In the genomic region with DNA sequence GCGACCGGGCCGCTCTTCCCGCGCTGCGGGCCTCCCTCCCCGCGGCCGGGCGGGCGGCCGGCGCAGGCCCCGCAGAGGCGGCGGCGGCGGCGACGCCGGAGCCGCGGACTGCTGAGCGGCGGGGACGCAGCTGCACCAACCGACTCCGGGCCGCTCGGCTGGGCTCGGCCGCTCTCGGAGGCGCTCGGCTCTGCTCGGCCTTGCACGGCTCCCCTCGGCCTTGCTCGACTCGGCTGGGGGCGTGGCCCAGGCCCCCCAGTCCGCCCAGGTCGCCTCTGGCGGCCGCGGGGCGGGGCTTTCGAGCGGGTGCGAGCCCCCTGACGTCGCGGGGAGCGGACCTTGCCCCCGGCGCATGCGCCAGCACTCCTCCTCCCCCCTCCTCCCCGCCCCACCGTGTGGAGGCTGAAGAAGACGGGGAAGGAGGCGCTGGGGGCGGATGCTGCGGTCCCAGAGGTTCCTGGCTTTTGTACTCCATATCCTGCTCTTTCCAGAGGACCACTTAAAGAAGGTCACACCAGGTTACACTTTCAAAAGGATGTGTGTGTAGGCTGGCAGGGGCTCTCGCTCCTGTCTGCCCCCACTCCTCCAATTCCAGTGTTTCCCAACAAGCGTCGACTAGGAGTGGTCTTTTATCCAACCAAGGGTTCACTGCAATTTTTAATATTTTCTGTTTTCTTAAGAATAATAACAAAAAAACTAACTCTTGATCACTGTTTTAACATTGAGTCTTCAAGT, we compare ENCODE assay signal across 8 cellular contexts. TPM values are rescaled to one million over a fixed set of nuclear protein-coding genes. Genes with fewer than 3 reads are reported as not detected.
A peak's percentile ranks its signal among the peaks of the same experiment; 100 is the strongest.
DNase-seq lines count a peak whose midpoint lies in the region; ATAC-seq and TF ChIP-seq lines count a peak whose summit lies in the region.

A gene with protein sequence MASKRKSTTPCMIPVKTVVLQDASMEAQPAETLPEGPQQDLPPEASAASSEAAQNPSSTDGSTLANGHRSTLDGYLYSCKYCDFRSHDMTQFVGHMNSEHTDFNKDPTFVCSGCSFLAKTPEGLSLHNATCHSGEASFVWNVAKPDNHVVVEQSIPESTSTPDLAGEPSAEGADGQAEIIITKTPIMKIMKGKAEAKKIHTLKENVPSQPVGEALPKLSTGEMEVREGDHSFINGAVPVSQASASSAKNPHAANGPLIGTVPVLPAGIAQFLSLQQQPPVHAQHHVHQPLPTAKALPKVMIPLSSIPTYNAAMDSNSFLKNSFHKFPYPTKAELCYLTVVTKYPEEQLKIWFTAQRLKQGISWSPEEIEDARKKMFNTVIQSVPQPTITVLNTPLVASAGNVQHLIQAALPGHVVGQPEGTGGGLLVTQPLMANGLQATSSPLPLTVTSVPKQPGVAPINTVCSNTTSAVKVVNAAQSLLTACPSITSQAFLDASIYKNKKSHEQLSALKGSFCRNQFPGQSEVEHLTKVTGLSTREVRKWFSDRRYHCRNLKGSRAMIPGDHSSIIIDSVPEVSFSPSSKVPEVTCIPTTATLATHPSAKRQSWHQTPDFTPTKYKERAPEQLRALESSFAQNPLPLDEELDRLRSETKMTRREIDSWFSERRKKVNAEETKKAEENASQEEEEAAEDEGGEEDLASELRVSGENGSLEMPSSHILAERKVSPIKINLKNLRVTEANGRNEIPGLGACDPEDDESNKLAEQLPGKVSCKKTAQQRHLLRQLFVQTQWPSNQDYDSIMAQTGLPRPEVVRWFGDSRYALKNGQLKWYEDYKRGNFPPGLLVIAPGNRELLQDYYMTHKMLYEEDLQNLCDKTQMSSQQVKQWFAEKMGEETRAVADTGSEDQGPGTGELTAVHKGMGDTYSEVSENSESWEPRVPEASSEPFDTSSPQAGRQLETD (minus strand): TSS at position 196 of the 735 bp plus-strand sequence. CDS start 112,815 bp downstream, outside the sequence.

- H3K9me3 ChIP-seq in BE2C, result no peaks in the 10 kb centered on the region

- no peaks in the 10 kb centered on the region for H3K4me1 ChIP-seq in BE2C

- peak within 1 kb of the TSS; percentile 92 for H3K27ac ChIP-seq in cingulate gyrus (ENCODE audit: low read depth, low read length)

- no peak for TF ChIP-seq CTCF in BE2C (IDR thresholded peaks at IDR 0.05; ENCODE audit: low read depth, low read length)

- peak within 1 kb of the TSS; percentile 77 for H3K4me3 ChIP-seq in BE2C (ENCODE audit: low read depth, low read length)

- H3K36me3 ChIP-seq in BE2C, result no peaks in the 10 kb centered on the region

- no peaks in the 10 kb centered on the region for H3K27me3 ChIP-seq in BE2C

- peak; percentile 97 for ATAC-seq in GM19324 (IDR thresholded peaks at IDR 0.05; ENCODE audit: low FRiP score, unreplicated experiment)
- ATAC-seq in HG03460 (IDR thresholded peaks at IDR 0.05; ENCODE audit: unreplicated experiment), result peak; percentile 94

- DNase-seq in BE2C, result peak; percentile 99
- peak; percentile 80 for DNase-seq in NCI-H524 treated with DMSO at 0.1 percent for 48 hours (lab: John Stamatoyannopoulos, UW)
- DNase-seq in activated CD4-positive, alpha-beta T cell treated with anti-CD3 and anti-CD28 coated beads for 48 hours, result peak; percentile 97
- DNase-seq in kidney tubule cell (ENCODE audit: low spot score), result peak; percentile 98
- DNase-seq in stimulated activated CD4-positive, alpha-beta T cell treated with anti-CD3 and anti-CD28 coated beads, Interleukin-1b, Interleukin-23, amount 100 ng/mL, for 24 hours (ENCODE audit: low read depth in 4 of 4, low spot score in 1 of 4), result peak; percentile 82 to 97 (median 94)

RNA-seq across cellular contexts. Expression of the gene that starts here (rescaled TPM):
- 3.5 TPM for polyA plus RNA-seq in BE2C (2012; ENCODE audit: insufficient read depth, insufficient read length, low read depth)

Comparison
In these comparisons a context has a peak if more than half of its experiments do, and no peak if none do; other contexts are left out.
1. Peak in every context shown above with its lines: DNase-seq, ATAC-seq, H3K4me3 ChIP-seq and H3K27ac ChIP-seq.